ENCODE assay signal across 11 cellular contexts in genomic region chr12:110010853-110011835, GRCh38. TPM values are rescaled to one million over a fixed set of nuclear protein-coding genes. Genes with fewer than 3 reads are reported as not detected.
DNase-seq lines count a peak whose midpoint lies in the region; ATAC-seq and TF ChIP-seq lines count a peak whose summit lies in the region.
"Had no signal": no experiment of that assay in that cellular context is flagged by ENCODE, and none has a peak within 500 bp of the region (broad histone marks: within the 10 kb centered on the region; RNA-seq: fewer than 3 reads in every experiment).

No MANE protein-coding gene starts in this region.

- ATAC-seq in GM21447 (IDR thresholded peaks at IDR 0.05; ENCODE audit: unreplicated experiment), result peak; percentile 49
- ATAC-seq in HG03457 (IDR thresholded peaks at IDR 0.05; ENCODE audit: unreplicated experiment), result no peak

- H3K4me3 ChIP-seq in muscle layer of duodenum (ENCODE audit: low read depth in 1 of 2, low read length in 2 of 2), result no peak overlapping the region
- H3K4me3 ChIP-seq: uterus had no signal

- TF ChIP-seq POLR2A in Raji (IDR thresholded peaks at IDR 0.05; ENCODE audit: insufficient read depth, low read depth, low read length), result peak; percentile 71

- no peak overlapping the region for H3K4me3 Mint-ChIP-seq in osteocyte (ENCODE audit: unreplicated experiment)
- H3K4me3 Mint-ChIP-seq: nephron progenitor cell had no signal

- no peaks in the 10 kb centered on the region for H3K9me3 Mint-ChIP-seq in osteocyte (ENCODE audit: unreplicated experiment)
- H3K9me3 Mint-ChIP-seq: nephron progenitor cell had no signal

- peak overlapping the region; percentile 1 for H3K27ac ChIP-seq in muscle layer of duodenum (ENCODE audit: low read length)
- H3K27ac ChIP-seq: RWPE1, uterus had no signal

- no peaks in the 10 kb centered on the region for H3K27me3 Mint-ChIP-seq in osteocyte (ENCODE audit: unreplicated experiment)

- H3K4me1 ChIP-seq in muscle layer of duodenum (ENCODE audit: control insufficient read depth in 1 of 2, insufficient read depth in 2 of 2, low read length in 2 of 2), result peaks cover 0 to 3% of the 10 kb centered on the region in 2 donors
- H3K4me1 ChIP-seq: uterus had no signal

- no peak overlapping the region for H3K27ac Mint-ChIP-seq in osteocyte (ENCODE audit: unreplicated experiment)
- H3K27ac Mint-ChIP-seq: nephron progenitor cell had no signal

- H3K9me3 ChIP-seq in muscle layer of duodenum (ENCODE audit: control insufficient read depth in 1 of 2, low read length in 2 of 2), result no peaks in the 10 kb centered on the region
- H3K9me3 ChIP-seq: uterus had no signal

- peak; percentile 8 for DNase-seq in NCI-H510A (lab: John Stamatoyannopoulos, UW)
- DNase-seq in NCI-H510A treated with DMSO at 0.1 percent for 48 hours (lab: John Stamatoyannopoulos, UW), result no peak
- DNase-seq in NCI-H146 (lab: John Stamatoyannopoulos, UW), result no peak
- no peak for DNase-seq in osteocyte (ENCODE audit: extremely low spot score, unreplicated experiment)
- DNase-seq: nephron progenitor cell, uterus had no signal

- H3K27me3 ChIP-seq in muscle layer of duodenum (ENCODE audit: low read depth, low read length), result no peaks in the 10 kb centered on the region
- H3K27me3 ChIP-seq: uterus had no signal

- peaks cover 9 to 22% of the 10 kb centered on the region in 2 donors for H3K36me3 ChIP-seq in muscle layer of duodenum (ENCODE audit: control insufficient read depth in 1 of 2, insufficient read depth in 2 of 2, low read length in 2 of 2)
- H3K36me3 ChIP-seq: uterus had no signal

- H3K36me3 Mint-ChIP-seq in osteocyte (ENCODE audit: unreplicated experiment), result peaks cover 7% of the 10 kb centered on the region

- H3K4me1 Mint-ChIP-seq in osteocyte (ENCODE audit: unreplicated experiment), result no peaks in the 10 kb centered on the region

- TF ChIP-seq CTCF in osteocyte (IDR thresholded peaks at IDR 0.05), result no peak

RNA-seq across cellular contexts. Expression of gene ANKRD13A, which starts 11.9 kb away (rescaled TPM):
- 42.3 and 43.5 TPM in 2 replicates for total RNA-seq in osteocyte

RNA-seq across cellular contexts. Expression of gene GIT2, which starts 15.0 kb away (rescaled TPM):
- total RNA-seq in osteocyte, result 49.6 and 52.6 TPM in 2 replicates

RNA-seq across cellular contexts. Expression of gene C12orf76, which starts 37.2 kb away (rescaled TPM):
- 13.7 and 14.5 TPM in 2 replicates for total RNA-seq in osteocyte
